19 cellular contexts compared by ENCODE assay signal in the genomic region with DNA sequence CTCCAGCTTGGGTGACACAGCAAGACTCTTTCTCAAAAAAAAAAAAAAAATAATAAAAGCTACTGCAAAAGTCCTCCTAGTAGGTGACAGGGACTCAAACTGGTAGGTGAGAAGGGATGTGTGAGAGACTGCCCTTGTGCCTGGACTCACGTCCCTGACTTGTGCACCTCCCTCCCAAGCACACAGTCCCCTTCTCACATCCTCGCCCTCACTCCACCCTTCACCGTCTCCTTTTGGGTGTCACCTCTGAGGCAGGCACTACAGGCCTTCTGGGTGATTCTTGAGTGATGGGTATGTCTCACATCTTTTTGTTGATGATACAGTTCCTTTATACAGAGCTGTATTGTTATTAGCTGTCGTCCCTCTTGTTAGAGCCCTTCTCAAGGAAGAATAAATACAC.
A peak's percentile ranks its signal among the peaks of the same experiment; 100 is the strongest.
DNase-seq lines count a peak whose midpoint lies in the region; ATAC-seq and TF ChIP-seq lines count a peak whose summit lies in the region.
"Had no signal": no experiment of that assay in that cellular context is flagged by ENCODE, and none has a peak within 500 bp of the region (broad histone marks: within the 10 kb centered on the region; RNA-seq: fewer than 3 reads in every experiment).

No MANE protein-coding gene starts in this region.

- TF ChIP-seq POLR2A in esophagus muscularis mucosa (IDR thresholded peaks at IDR 0.05; ENCODE audit: low read depth): no peak

- H3K4me3 ChIP-seq in esophagus muscularis mucosa (no peak overlapping the region), neural progenitor cell (no peak overlapping the region)
- H3K4me3 ChIP-seq: BLaER1, GM23248, HAP-1 had no signal

- H3K36me3 ChIP-seq in esophagus muscularis mucosa: no peaks in the 10 kb centered on the region
- H3K36me3 ChIP-seq in neural progenitor cell: no peaks in the 10 kb centered on the region
- H3K36me3 ChIP-seq: BLaER1, HAP-1 had no signal

- peak overlapping the region in 1 of 2 donors; percentile 88 for H3K27ac Mint-ChIP-seq in stimulated activated naive CD8-positive, alpha-beta T cell treated with anti-CD3 and anti-CD28 coated beads, Interleukin-15, amount 100 ng/mL, for 72 hours
- H3K27ac Mint-ChIP-seq in neural progenitor cell: peak overlapping the region; percentile 46
- no peak overlapping the region for H3K27ac Mint-ChIP-seq in T-helper 17 cell
- H3K27ac Mint-ChIP-seq: B cell; CD8-positive, alpha-beta T cell; HFFc6 had no signal

- peak; percentile 46 for ATAC-seq in stimulated activated naive CD8-positive, alpha-beta T cell treated with anti-CD3 and anti-CD28 coated beads, Interleukin-15, Interleukin-2, amounts not matched to agents 100 U/mL and 50 U/mL, for 24 hours
- no peak for ATAC-seq in stimulated activated naive CD8-positive, alpha-beta T cell treated with anti-CD3 and anti-CD28 coated beads, Interleukin-15, amount 100 ng/mL, for 72 hours
- ATAC-seq in T-helper 17 cell: no peak
- ATAC-seq in activated CD4-positive, CD25-positive, alpha-beta regulatory T cell treated with anti-CD3 and anti-CD28 coated beads, Interleukin-2, amount 50 U/mL, for 24 hours: no peak
- ATAC-seq in HG03469 (IDR thresholded peaks at IDR 0.05; ENCODE audit: unreplicated experiment): no peak
- ATAC-seq: CD8-positive, alpha-beta T cell had no signal

- no peaks in the 10 kb centered on the region for H3K9me3 Mint-ChIP-seq in stimulated activated naive CD8-positive, alpha-beta T cell treated with anti-CD3 and anti-CD28 coated beads, Interleukin-15, amount 100 ng/mL, for 72 hours
- peaks cover 14% of the 10 kb centered on the region for H3K9me3 Mint-ChIP-seq in neural progenitor cell
- H3K9me3 Mint-ChIP-seq: CD8-positive, alpha-beta T cell; HFFc6 had no signal

- TF ChIP-seq EP300 in esophagus muscularis mucosa (IDR thresholded peaks at IDR 0.05): no peak

- H2AFZ ChIP-seq in neural progenitor cell (replicated peaks): no peak overlapping the region
- H2AFZ ChIP-seq: GM23248 had no signal

- no peak overlapping the region for H3K4me2 ChIP-seq in neural progenitor cell
- H3K4me2 ChIP-seq: BLaER1 had no signal

- no peaks in the 10 kb centered on the region for H3K79me2 ChIP-seq in neural progenitor cell (ENCODE audit: low read depth)

- TF ChIP-seq CTCF in esophagus muscularis mucosa (IDR thresholded peaks at IDR 0.05) (no peak), neural progenitor cell (IDR thresholded peaks at IDR 0.05) (no peak)

- no peak for DNase-seq in stimulated activated naive CD8-positive, alpha-beta T cell treated with anti-CD3 and anti-CD28 coated beads, Interleukin-15, Interleukin-2, amounts not matched to agents 100 U/mL and 50 U/mL, for 24 hours
- DNase-seq in stimulated activated naive CD8-positive, alpha-beta T cell treated with anti-CD3 and anti-CD28 coated beads, Interleukin-15, amount 100 ng/mL, for 72 hours: no peak
- DNase-seq in esophagus muscularis mucosa (ENCODE audit: extremely low spot score) (peak; percentile 57), neural progenitor cell (ENCODE audit: low spot score) (no peak), T-helper 17 cell (no peak)
- DNase-seq: Caco-2; CD4-positive, CD25-positive, alpha-beta regulatory T cell; CD8-positive, alpha-beta T cell; DMS153; DND-41; GM23248; HFFc6 had no signal

- peaks cover 3% of the 10 kb centered on the region for H3F3A ChIP-seq in neural progenitor cell (ENCODE audit: low read depth)

- H3K36me3 Mint-ChIP-seq in neural progenitor cell (peaks cover 13% of the 10 kb centered on the region), T-helper 17 cell (ENCODE audit: low read depth) (peaks cover 5% of the 10 kb centered on the region)
- H3K36me3 Mint-ChIP-seq: CD8-positive, alpha-beta T cell had no signal

- H3K4me1 ChIP-seq in esophagus muscularis mucosa (peaks cover 0 to 2% (median under 1%) of the 10 kb centered on the region in 4 donors), neural progenitor cell (peaks cover 7% of the 10 kb centered on the region)
- H3K4me1 ChIP-seq: BLaER1, Caco-2, HAP-1 had no signal

- intact Hi-C loops in esophagus muscularis mucosa (cut with DNase I): no loop called here

- no peak overlapping the region for H3K27ac ChIP-seq in esophagus muscularis mucosa (replicated peaks in 1 of 4)
- H3K27ac ChIP-seq in neural progenitor cell: no peak overlapping the region
- H3K27ac ChIP-seq: 22Rv1, BLaER1, C4-2B, GM23248 had no signal

- H3K27me3 Mint-ChIP-seq in stimulated activated naive CD8-positive, alpha-beta T cell treated with anti-CD3 and anti-CD28 coated beads, Interleukin-15, amount 100 ng/mL, for 72 hours: no peaks in the 10 kb centered on the region
- H3K27me3 Mint-ChIP-seq in neural progenitor cell (ENCODE audit: insufficient read depth, low read depth) (peaks cover 10% of the 10 kb centered on the region), T-helper 17 cell (peaks cover 5% of the 10 kb centered on the region)
- H3K27me3 Mint-ChIP-seq: B cell had no signal

- H3K4me3 Mint-ChIP-seq in stimulated activated naive CD8-positive, alpha-beta T cell treated with anti-CD3 and anti-CD28 coated beads, Interleukin-15, amount 100 ng/mL, for 72 hours: no peak overlapping the region
- H3K4me3 Mint-ChIP-seq in neural progenitor cell (no peak overlapping the region), T-helper 17 cell (no peak overlapping the region)
- H3K4me3 Mint-ChIP-seq: B cell; CD8-positive, alpha-beta T cell; HFFc6 had no signal

- H3K4me1 Mint-ChIP-seq in stimulated activated naive CD8-positive, alpha-beta T cell treated with anti-CD3 and anti-CD28 coated beads, Interleukin-15, amount 100 ng/mL, for 72 hours: no peaks in the 10 kb centered on the region
- H3K4me1 Mint-ChIP-seq in neural progenitor cell (peaks cover 19% of the 10 kb centered on the region), T-helper 17 cell (peaks cover 6% of the 10 kb centered on the region)
- H3K4me1 Mint-ChIP-seq: B cell had no signal

- WGBS in esophagus muscularis mucosa: 95% methylated on average over 4 of the region's 4 CpGs

- H3K27me3 ChIP-seq in esophagus muscularis mucosa: no peaks in the 10 kb centered on the region
- no peaks in the 10 kb centered on the region for H3K27me3 ChIP-seq in neural progenitor cell
- H3K27me3 ChIP-seq: BLaER1 had no signal

- H3K9ac ChIP-seq in neural progenitor cell: no peak overlapping the region
- H3K9ac ChIP-seq: BLaER1, GM23248 had no signal

- no peaks in the 10 kb centered on the region for H4K20me1 ChIP-seq in neural progenitor cell (ENCODE audit: low read depth)
- H4K20me1 ChIP-seq: BLaER1 had no signal

- no peaks in the 10 kb centered on the region for H3K9me3 ChIP-seq in esophagus muscularis mucosa
- H3K9me3 ChIP-seq in neural progenitor cell (ENCODE audit: low read depth): no peaks in the 10 kb centered on the region
- H3K9me3 ChIP-seq in T-helper 17 cell (ENCODE audit: control insufficient read depth, low read length, poor library complexity, severe bottlenecking): no peaks in the 10 kb centered on the region
- H3K9me3 ChIP-seq: BLaER1, Caco-2, HAP-1 had no signal
